8 cellular contexts compared by ENCODE assay signal in the genomic region with DNA sequence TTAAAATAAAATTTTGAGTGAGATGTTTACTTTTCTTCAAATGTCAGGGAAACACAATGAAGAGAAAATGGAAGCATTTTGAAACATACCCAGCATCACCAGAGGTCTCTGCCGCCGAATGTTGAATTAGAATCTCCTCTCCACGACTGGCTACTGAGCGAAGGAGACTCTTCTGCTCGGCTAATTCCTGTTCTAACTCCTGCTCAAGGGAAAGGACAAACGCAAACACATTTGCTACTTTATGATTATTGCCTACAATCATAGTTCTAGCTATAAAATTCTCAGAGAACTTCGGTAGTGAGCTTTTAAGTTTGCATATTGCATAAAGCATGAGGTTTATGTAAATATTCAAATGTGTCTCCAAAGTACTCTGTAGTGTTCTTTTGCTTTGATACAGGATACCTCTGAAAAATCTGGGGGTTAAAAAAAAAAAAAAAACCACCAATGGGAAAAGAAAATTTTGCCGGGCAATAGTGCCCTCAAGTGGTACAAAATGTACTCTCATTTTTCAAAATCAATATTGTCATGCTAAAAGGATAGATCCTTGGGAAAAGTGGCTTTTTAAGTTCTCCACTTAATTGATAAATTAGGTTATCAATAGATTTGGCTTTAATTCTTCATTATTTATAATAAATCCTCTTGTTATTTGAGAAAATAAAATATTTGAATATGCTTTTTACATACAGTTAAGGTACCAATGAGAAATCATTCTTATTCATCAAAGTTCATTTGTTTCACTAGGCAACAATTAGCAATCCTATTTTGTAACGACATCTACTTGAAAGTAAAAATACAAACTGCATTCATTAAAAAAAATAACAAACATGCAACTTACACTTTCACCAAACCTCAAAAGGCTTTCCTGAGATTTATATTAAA.
A peak's percentile ranks its signal among the peaks of the same experiment; 100 is the strongest.
DNase-seq lines count a peak whose midpoint lies in the region; ATAC-seq and TF ChIP-seq lines count a peak whose summit lies in the region.

No MANE protein-coding gene starts in this region.

- H3K4me1 ChIP-seq in cardiac muscle cell (ENCODE audit: low read depth): no peaks in the 10 kb centered on the region
- H3K4me1 ChIP-seq in body of pancreas: peaks cover 9% of the 10 kb centered on the region
- peaks cover 14% of the 10 kb centered on the region for H3K4me1 ChIP-seq in lower lobe of right lung

- 49 to 54% methylated on average over 9 of the region's 9 CpGs for WGBS in body of pancreas, 2 donors

- H3K27ac ChIP-seq in cardiac muscle cell (no peak overlapping the region), body of pancreas (no peak overlapping the region), lower lobe of right lung (peak overlapping the region; percentile 10)

- H3K4me3 ChIP-seq in cardiac muscle cell (no peak overlapping the region), body of pancreas (no peak overlapping the region), lower lobe of right lung (no peak overlapping the region)

- no peaks in the 10 kb centered on the region for H3K27me3 ChIP-seq in cardiac muscle cell
- no peaks in the 10 kb centered on the region for H3K27me3 ChIP-seq in body of pancreas
- H3K27me3 ChIP-seq in lower lobe of right lung (ENCODE audit: low read depth): no peaks in the 10 kb centered on the region

- peaks cover 22% of the 10 kb centered on the region for H3K36me3 ChIP-seq in cardiac muscle cell
- peaks cover 0 to 8% of the 10 kb centered on the region in 2 donors for H3K36me3 ChIP-seq in body of pancreas (replicated peaks in 1 of 2; ENCODE audit: insufficient read depth in 1 of 2, low read depth in 2 of 2)
- H3K36me3 ChIP-seq in lower lobe of right lung: peaks cover 82% of the 10 kb centered on the region

- H3K9me3 ChIP-seq in cardiac muscle cell (ENCODE audit: low read depth): no peaks in the 10 kb centered on the region
- H3K9me3 ChIP-seq in body of pancreas: no peaks in the 10 kb centered on the region
- no peaks in the 10 kb centered on the region for H3K9me3 ChIP-seq in lower lobe of right lung

- intact Hi-C loops in cardiac septum (cut with DNase I): loop anchor here (5.0 to 10.0 kb wide), 2 partner anchors 506 to 593 kb away; no protein-coding TSS in a partner anchor
- intact Hi-C loops in body of pancreas (cut with DNase I): no loop called here
- intact Hi-C loops in lower lobe of right lung (cut with DNase I): no loop called here

- no peak for TF ChIP-seq POLR2A in body of pancreas (IDR thresholded peaks at IDR 0.05)

- ATAC-seq in body of pancreas (no peak), lower lobe of right lung (no peak), HG02763 (IDR thresholded peaks at IDR 0.05; ENCODE audit: unreplicated experiment) (no peak), HG02840 (IDR thresholded peaks at IDR 0.05; ENCODE audit: low FRiP score, unreplicated experiment) (no peak), GM21576 (IDR thresholded peaks at IDR 0.05; ENCODE audit: unreplicated experiment) (no peak)

- TF ChIP-seq CTCF in cardiac muscle cell (IDR thresholded peaks at IDR 0.05; ENCODE audit: low read depth, low read length) (peak; percentile 49), body of pancreas (IDR thresholded peaks at IDR 0.05) (peak; percentile 16 to 65 (median 49)), lower lobe of right lung (IDR thresholded peaks at IDR 0.05) (peak; percentile 47)

- DNase-seq in cardiac muscle cell (ENCODE audit: low read depth in 1 of 2, low spot score in 1 of 2) (peak; percentile 41 to 49), cardiac septum (ENCODE audit: low spot score) (no peak), NCI-H1092 treated with DMSO at 0.1 percent for 48 hours (lab: John Stamatoyannopoulos, UW) (peak; percentile 13), body of pancreas (peak in 1 of 4 donors; percentile 30), lower lobe of right lung (no peak)

Comparison
In these comparisons a context has a peak if more than half of its experiments do, and no peak if none do; other contexts are left out.
1. DNase-seq: peak in cardiac muscle cell (2 of 2) and NCI-H1092 treated with DMSO at 0.1 percent for 48 hours (single experiment); none in cardiac septum (single experiment) and lower lobe of right lung (single experiment).
2. Peak in every context shown above with its lines, with median percentiles within 50 percentile points of each other: CTCF ChIP-seq.